ENCODE assay signal across 32 cellular contexts in the genomic region with DNA sequence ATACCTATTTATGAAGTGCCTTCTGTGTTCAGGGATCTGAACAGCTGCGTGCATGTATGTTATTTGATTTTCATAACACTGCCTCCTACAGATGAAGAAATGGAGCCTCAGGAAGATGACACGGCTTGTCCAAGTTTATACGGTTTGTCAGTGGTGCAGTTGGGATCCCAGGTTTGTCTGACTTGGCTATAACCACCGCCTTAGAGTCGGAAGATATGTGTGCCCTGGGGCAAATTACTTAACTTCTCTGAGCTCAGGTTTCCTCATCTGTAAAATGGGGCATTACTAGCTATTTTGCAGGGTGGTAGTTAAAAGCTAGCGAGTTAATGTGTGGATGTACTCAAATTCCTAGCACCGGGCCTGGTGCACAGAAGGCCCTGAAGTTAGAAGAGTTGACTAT. TPM values are rescaled to one million over a fixed set of nuclear protein-coding genes. Genes with fewer than 3 reads are reported as not detected.
DNase-seq lines count a peak whose midpoint lies in the region; ATAC-seq, FAIRE-seq and TF ChIP-seq lines count a peak whose summit lies in the region.
"Had no signal": no experiment of that assay in that cellular context is flagged by ENCODE, and none has a peak within 500 bp of the region (broad histone marks: within the 10 kb centered on the region; RNA-seq: fewer than 3 reads in every experiment).

No MANE protein-coding gene starts in this region.

- H4K91ac ChIP-seq in mesenchymal stem cell (ENCODE audit: low read length) = no peak overlapping the region

- H3K4me3 ChIP-seq in A549 = no peak overlapping the region
- H3K4me3 ChIP-seq in HUES64 (ENCODE audit: low read length) = peak overlapping the region; percentile 59
- H3K4me3 ChIP-seq in astrocyte (ENCODE audit: insufficient read depth, low read depth, low read length) = no peak overlapping the region
- no peak overlapping the region for H3K4me3 ChIP-seq in mesenchymal stem cell (ENCODE audit: insufficient read depth in 1 of 2, low read depth in 1 of 2, low read length in 2 of 2)
- H3K4me3 ChIP-seq in esophagus muscularis mucosa = no peak overlapping the region
- H3K4me3 ChIP-seq in CD8-positive, alpha-beta memory T cell (ENCODE audit: low read length) = no peak overlapping the region

- no peak for DNase-seq in A549 (ENCODE audit: low read depth in 1 of 2, low spot score in 1 of 2)
- DNase-seq in astrocyte (ENCODE audit: low read depth) = no peak
- DNase-seq in mesenchymal stem cell = no peak
- no peak for DNase-seq in head of caudate nucleus
- DNase-seq in esophagus muscularis mucosa (ENCODE audit: extremely low spot score) = no peak
- no peak for DNase-seq in CD8-positive, alpha-beta memory T cell
- DNase-seq: activated CD4-positive, alpha-beta T cell treated with anti-CD3 and anti-CD28 coated beads, Interleukin-2, amount 50 U/mL, for 4 hours; activated CD4-positive, CD25-positive, alpha-beta regulatory T cell; activated CD8-positive, alpha-beta memory T cell treated with anti-CD3 and anti-CD28 coated beads, Interleukin-2, amount 10 ng/mL, durations not matched to agents 7 days and 5 days; activated gamma-delta T cell treated with Interleukin-2 at 50 U/mL for 16 hours; activated naive CD8-positive, alpha-beta T cell treated with anti-CD3 and anti-CD28 coated beads, Interleukin-2, amount 10 ng/mL, durations not matched to agents 7 days and 5 days; activated T-cell treated with anti-CD3 and anti-CD28 coated beads, Interleukin-2, amount 50 U/mL, for 4 hours; central memory CD4-positive, alpha-beta T cell; HFFc6; kidney glomerular epithelial cell; MV-4-11; NCI-H2107; NCI-H345; NCI-H748 treated with DMSO at 0.1 percent for 48 hours; spleen; stimulated activated CD4-positive, alpha-beta T cell treated with anti-CD3 and anti-CD28 coated beads, Interleukin-2, amount 100 ng/mL, for 24 hours; stimulated activated naive CD8-positive, alpha-beta T cell treated with anti-CD3 and anti-CD28 coated beads, Interleukin-15, Interleukin-2, amounts not matched to agents 100 U/mL and 50 U/mL, for 24 hours; T-helper 1 cell had no signal

- no peak overlapping the region for H3K27ac Mint-ChIP-seq in astrocyte (ENCODE audit: unreplicated experiment)
- peak overlapping the region in 1 of 8 donors; percentile 31 for H3K27ac Mint-ChIP-seq in CD8-positive, alpha-beta memory T cell
- H3K27ac Mint-ChIP-seq: activated CD8-positive, alpha-beta memory T cell treated with anti-CD3 and anti-CD28 coated beads, Interleukin-2, amount 10 ng/mL, durations not matched to agents 7 days and 5 days; activated naive CD8-positive, alpha-beta T cell treated with anti-CD3 and anti-CD28 coated beads, Interleukin-2, amount 10 ng/mL, durations not matched to agents 7 days and 5 days; dendritic cell treated with granulocyte-macrophage colony-stimulating factor and Interleukin-4, amounts not matched to agents 40 ng/mL and 50 ng/mL, for 4 days; HFFc6 had no signal

- no peaks in the 10 kb centered on the region for H3K4me1 Mint-ChIP-seq in astrocyte (ENCODE audit: low read depth, unreplicated experiment)
- H3K4me1 Mint-ChIP-seq in CD8-positive, alpha-beta memory T cell = peaks cover 4 to 5% (median 4%) of the 10 kb centered on the region in 3 donors

- intact Hi-C loops in head of caudate nucleus (cut with DNase I) = loop anchor here (5.0 to 10.0 kb wide), 5 partner anchors 50 to 567 kb away; a partner anchor contains a TSS
- intact Hi-C loops in esophagus muscularis mucosa (cut with DNase I) = loop anchor here (2.0 kb wide), 1 partner anchor 92 kb away; no protein-coding TSS in a partner anchor

- H2BK12ac ChIP-seq in mesenchymal stem cell (ENCODE audit: low read length in 2 of 2) = no peak overlapping the region

- TF ChIP-seq POLR2A in A549 (IDR thresholded peaks at IDR 0.05; ENCODE audit: low read length) (no peak), esophagus muscularis mucosa (IDR thresholded peaks at IDR 0.05; ENCODE audit: low read depth) (no peak)

- no peak overlapping the region for H3K23ac ChIP-seq in mesenchymal stem cell (ENCODE audit: low read length in 2 of 2)

- peaks cover 18% of the 10 kb centered on the region for H3K27me3 Mint-ChIP-seq in astrocyte (ENCODE audit: low read depth, unreplicated experiment)
- H3K27me3 Mint-ChIP-seq in CD8-positive, alpha-beta memory T cell = peaks cover 18 to 47% of the 10 kb centered on the region in 2 donors

- H2AFZ ChIP-seq in astrocyte (ENCODE audit: low read depth, low read length) = no peak overlapping the region
- peak overlapping the region; percentile 36 for H2AFZ ChIP-seq in mesenchymal stem cell (ENCODE audit: low read depth, low read length)

- H3K9me3 Mint-ChIP-seq in astrocyte (ENCODE audit: unreplicated experiment) = no peaks in the 10 kb centered on the region
- peaks cover 0 to 2% (median 0%) of the 10 kb centered on the region in 5 donors for H3K9me3 Mint-ChIP-seq in CD8-positive, alpha-beta memory T cell
- H3K9me3 Mint-ChIP-seq: activated naive CD8-positive, alpha-beta T cell treated with anti-CD3 and anti-CD28 coated beads, Interleukin-2, amount 10 ng/mL, durations not matched to agents 7 days and 5 days; activated T-cell treated with anti-CD3 and anti-CD28 coated beads, Interleukin-2, amount 50 U/mL, for 4 hours; dendritic cell treated with granulocyte-macrophage colony-stimulating factor and Interleukin-4, amounts not matched to agents 40 ng/mL and 50 ng/mL, for 4 days; HFFc6 had no signal

- H3K36me3 Mint-ChIP-seq in astrocyte (ENCODE audit: low read depth, unreplicated experiment) = no peaks in the 10 kb centered on the region
- H3K36me3 Mint-ChIP-seq in CD8-positive, alpha-beta memory T cell = no peaks in the 10 kb centered on the region
- H3K36me3 Mint-ChIP-seq: activated CD8-positive, alpha-beta memory T cell treated with anti-CD3 and anti-CD28 coated beads, Interleukin-2, amount 10 ng/mL, durations not matched to agents 7 days and 5 days; activated naive CD8-positive, alpha-beta T cell treated with anti-CD3 and anti-CD28 coated beads, Interleukin-2, amount 10 ng/mL, durations not matched to agents 7 days and 5 days had no signal

- WGBS in A549 (ENCODE audit: missing lambda C conversion rate) = 61% methylated on average over 7 of the region's 7 CpGs
- WGBS in HUES64 = 75% methylated on average over 7 of the region's 7 CpGs
- WGBS in mesenchymal stem cell = 82% methylated on average over 7 of the region's 7 CpGs
- WGBS in esophagus muscularis mucosa = 90% methylated on average over 7 of the region's 7 CpGs

- H4K20me1 ChIP-seq in astrocyte (ENCODE audit: insufficient read depth, low read length) = no peaks in the 10 kb centered on the region

- peak; percentile 30 to 35; a peak in 4 of 6 replicates for ATAC-seq in A549
- no peak for ATAC-seq in HG03442 (IDR thresholded peaks at IDR 0.05; ENCODE audit: unreplicated experiment)
- ATAC-seq: stimulated activated naive CD8-positive, alpha-beta T cell treated with anti-CD3 and anti-CD28 coated beads, Interleukin-15, Interleukin-2, amounts not matched to agents 100 U/mL and 50 U/mL, for 24 hours had no signal

- H3K27me3 ChIP-seq in HUES64 (ENCODE audit: insufficient read depth, low read length) (peaks cover 6% of the 10 kb centered on the region), astrocyte (ENCODE audit: insufficient read depth, low read length) (peaks cover 18% of the 10 kb centered on the region), mesenchymal stem cell (ENCODE audit: control insufficient read depth in 1 of 2, insufficient read depth in 1 of 2, low read length in 2 of 2) (peaks cover 23 to 24% of the 10 kb centered on the region in 2 experiments), esophagus muscularis mucosa (peaks cover 0 to 22% (median 0%) of the 10 kb centered on the region in 4 donors)
- peaks cover 11% of the 10 kb centered on the region for H3K27me3 ChIP-seq in CD8-positive, alpha-beta memory T cell (ENCODE audit: insufficient read depth, low read length, poor library complexity, severe bottlenecking)

- H3K4me1 ChIP-seq in A549 (no peaks in the 10 kb centered on the region; the same call in 2 of the 3 replicates), HUES64 (ENCODE audit: insufficient read depth, low read length) (peaks cover 5% of the 10 kb centered on the region; the same call in 1 of the 2 replicates), astrocyte (ENCODE audit: insufficient read depth, low read length) (no peaks in the 10 kb centered on the region), mesenchymal stem cell (ENCODE audit: control insufficient read depth, insufficient read depth, low read depth, low read length) (peaks cover 5% of the 10 kb centered on the region), esophagus muscularis mucosa (peaks cover 5 to 11% (median 10%) of the 10 kb centered on the region in 4 donors)
- no peaks in the 10 kb centered on the region for H3K4me1 ChIP-seq in CD8-positive, alpha-beta memory T cell (ENCODE audit: insufficient read depth, low read length)

- H3K27ac ChIP-seq in A549 (no peak overlapping the region), HUES64 (ENCODE audit: low read depth, low read length) (peak overlapping the region; percentile 17; the same call in 1 of the 2 replicates), astrocyte (ENCODE audit: low read depth, low read length) (no peak overlapping the region), mesenchymal stem cell (ENCODE audit: low read length, poor library complexity, severe bottlenecking) (no peak overlapping the region), esophagus muscularis mucosa (replicated peaks in 1 of 4) (no peak overlapping the region)
- no peak overlapping the region for H3K27ac ChIP-seq in CD8-positive, alpha-beta memory T cell (ENCODE audit: low read depth, low read length)
- H3K27ac ChIP-seq: GM23248, heart right ventricle, lower lobe of right lung, spleen had no signal

- H3K4me2 ChIP-seq in A549 = no peak overlapping the region
- H3K4me2 ChIP-seq in astrocyte (ENCODE audit: low read length) = peak overlapping the region; percentile 94
- H3K4me2 ChIP-seq in mesenchymal stem cell (ENCODE audit: low read length, poor library complexity, severe bottlenecking) = no peak overlapping the region

- TF ChIP-seq EP300 in A549 (IDR thresholded peaks at IDR 0.05) (no peak), esophagus muscularis mucosa (IDR thresholded peaks at IDR 0.05) (no peak)

- no peaks in the 10 kb centered on the region for H3K79me2 ChIP-seq in astrocyte (ENCODE audit: insufficient read depth, low read length)

- H2AK5ac ChIP-seq in mesenchymal stem cell (ENCODE audit: low read length, severe bottlenecking) = no peak overlapping the region

- H3K14ac ChIP-seq in mesenchymal stem cell (ENCODE audit: low read length in 2 of 2) = no peak overlapping the region

- no peak for TF ChIP-seq CTCF in A549 (IDR thresholded peaks at IDR 0.05)
- TF ChIP-seq CTCF in astrocyte (IDR thresholded peaks at IDR 0.05; ENCODE audit: insufficient read depth, low read depth, low read length) = no peak
- TF ChIP-seq CTCF in esophagus muscularis mucosa (IDR thresholded peaks at IDR 0.05) = no peak

- no peak for TF ChIP-seq RAD21 in A549 (conservative IDR thresholded peaks at IDR 0.05 in 1 of 2, IDR thresholded peaks at IDR 0.05 in 1 of 2)

- no peak overlapping the region for H2BK15ac ChIP-seq in mesenchymal stem cell (ENCODE audit: low read depth, poor library complexity, severe bottlenecking)

- H3K36me3 ChIP-seq in HUES64 (ENCODE audit: insufficient read depth, low read length) (no peaks in the 10 kb centered on the region), astrocyte (ENCODE audit: insufficient read depth, low read length) (no peaks in the 10 kb centered on the region), mesenchymal stem cell (ENCODE audit: control insufficient read depth in 1 of 2, insufficient read depth in 2 of 2, low read depth in 1 of 2, low read length in 2 of 2) (no peaks in the 10 kb centered on the region), esophagus muscularis mucosa (no peaks in the 10 kb centered on the region)
- no peaks in the 10 kb centered on the region for H3K36me3 ChIP-seq in CD8-positive, alpha-beta memory T cell (ENCODE audit: insufficient read depth, low read length)
- H3K36me3 ChIP-seq: heart right ventricle, lower lobe of right lung, spleen had no signal

- CTCF ChIA-PET in A549 (lab: Yijun Ruan, JAX) = interaction anchor here (0.7 to 8.3 kb wide), 57 partner anchors 10 to 637 kb away, joined by 3 to 110 read pairs (median 10); no protein-coding TSS in a partner anchor
- CTCF ChIA-PET in CD8-positive, alpha-beta memory T cell (lab: Charles Lee) = interaction anchor here (1.0 to 4.4 kb wide), 18 partner anchors 22 to 324 kb away, joined by 3 to 44 read pairs (median 6); no protein-coding TSS in a partner anchor

- FAIRE-seq in A549 (lab: Jason Lieb, UNC) = no peak
- FAIRE-seq in astrocyte (lab: Jason Lieb, UNC) = no peak
- FAIRE-seq: A204.1, HTR-8/SVneo had no signal

- H2BK120ac ChIP-seq in mesenchymal stem cell (ENCODE audit: low read depth, low read length) = no peak overlapping the region

- POLR2A ChIA-PET in A549 (lab: Yijun Ruan, JAX) = no interaction called here
- POLR2A ChIA-PET in CD8-positive, alpha-beta memory T cell (lab: Charles Lee) = no interaction called here

- H3K18ac ChIP-seq in mesenchymal stem cell (ENCODE audit: low read depth in 1 of 2, low read length in 2 of 2) = no peak overlapping the region

- no peak overlapping the region for H3K4ac ChIP-seq in mesenchymal stem cell (ENCODE audit: low read depth in 1 of 2, low read length in 2 of 2)

- no peaks in the 10 kb centered on the region for H3K79me1 ChIP-seq in mesenchymal stem cell (replicated peaks; ENCODE audit: low read length, poor library complexity, severe bottlenecking)

- no peak overlapping the region for H3K4me3 Mint-ChIP-seq in astrocyte (ENCODE audit: unreplicated experiment)
- H3K4me3 Mint-ChIP-seq in CD8-positive, alpha-beta memory T cell = no peak overlapping the region
- H3K4me3 Mint-ChIP-seq: activated CD8-positive, alpha-beta memory T cell treated with anti-CD3 and anti-CD28 coated beads, Interleukin-2, amount 10 ng/mL, durations not matched to agents 7 days and 5 days had no signal

- H4K8ac ChIP-seq in mesenchymal stem cell (ENCODE audit: low read length) = no peak overlapping the region

- H2BK5ac ChIP-seq in mesenchymal stem cell (ENCODE audit: low read depth, low read length, poor library complexity, severe bottlenecking) = no peak overlapping the region

- H3K9me3 ChIP-seq in A549 (no peaks in the 10 kb centered on the region), HUES64 (ENCODE audit: insufficient read depth, low read depth, low read length) (no peaks in the 10 kb centered on the region), astrocyte (ENCODE audit: insufficient read depth, low read depth, low read length) (no peaks in the 10 kb centered on the region), mesenchymal stem cell (ENCODE audit: control insufficient read depth, low read length) (no peaks in the 10 kb centered on the region), esophagus muscularis mucosa (no peaks in the 10 kb centered on the region)
- H3K9me3 ChIP-seq in CD8-positive, alpha-beta memory T cell (ENCODE audit: low read length) = no peaks in the 10 kb centered on the region
- H3K9me3 ChIP-seq: heart right ventricle, lower lobe of right lung, spleen had no signal

- no peak overlapping the region for H3K9ac ChIP-seq in HUES64 (ENCODE audit: low read depth, low read length)
- no peak overlapping the region for H3K9ac ChIP-seq in astrocyte (ENCODE audit: low read length)
- no peak overlapping the region for H3K9ac ChIP-seq in mesenchymal stem cell (ENCODE audit: low read length)

RNA-seq across cellular contexts. Expression of a gene that starts 54.1 kb away (rescaled TPM):
- 200 and 208 TPM in 2 replicates for polyA plus RNA-seq in A549 (2011; rRNA removed)
- 97.6 and 99.3 TPM in 2 replicates for polyA plus RNA-seq in A549 (2012; cell fraction: cytosol; rRNA removed)
- polyA plus RNA-seq in A549 (2012; cell fraction: nucleus; rRNA removed) = 31.7 and 43.1 TPM in 2 replicates
- polyA plus RNA-seq in A549 (2017; fragmentation: RNase III; extraction: RNeasy Plus Mini Kit Qiagen cat#74134 plus additional on column Dnase treatment) = 354 to 362 TPM (median 360 TPM) in 3 replicates
- 58.5 and 59.3 TPM in 2 replicates for polyA minus RNA-seq in A549 (2011; rRNA and poly(A)+ RNA removed)
- polyA plus RNA-seq in HUES64 (2013, experiment 1 of 2) = 281 TPM
- polyA plus RNA-seq in HUES64 (2013, experiment 2 of 2) = 272 TPM
- 121 and 138 TPM in 2 replicates for total RNA-seq in astrocyte
- polyA plus RNA-seq in mesenchymal stem cell (2013, experiment 1 of 2) = 146 TPM
- polyA plus RNA-seq in mesenchymal stem cell (2013, experiment 2 of 2) = 155 TPM
- total RNA-seq in esophagus muscularis mucosa = 10 to 100 TPM; 35.3 to 64.1 (median 51.1) TPM
- total RNA-seq in CD8-positive, alpha-beta memory T cell = 100 to 1,000 TPM; 233 to 237 TPM
- polyA plus RNA-seq in CD8-positive, alpha-beta memory T cell = 94.6 TPM

RNA-seq across cellular contexts. Expression of a gene that starts 55.5 kb away (rescaled TPM):
- polyA plus RNA-seq in A549 (2011; rRNA removed) = not detected in 2 replicates
- polyA plus RNA-seq in A549 (2012; cell fraction: cytosol; rRNA removed) = not detected in 2 replicates
- not detected in 2 replicates for polyA plus RNA-seq in A549 (2012; cell fraction: nucleus; rRNA removed)
- not detected in 3 replicates for polyA plus RNA-seq in A549 (2017; fragmentation: RNase III; extraction: RNeasy Plus Mini Kit Qiagen cat#74134 plus additional on column Dnase treatment)
- polyA minus RNA-seq in A549 (2011; rRNA and poly(A)+ RNA removed) = not detected in 2 replicates
- not detected for polyA plus RNA-seq in HUES64 (2013, experiment 1 of 2)
- polyA plus RNA-seq in HUES64 (2013, experiment 2 of 2) = not detected
- not detected in 2 replicates for total RNA-seq in astrocyte
- polyA plus RNA-seq in mesenchymal stem cell (2013, experiment 1 of 2) = not detected
- polyA plus RNA-seq in mesenchymal stem cell (2013, experiment 2 of 2) = not detected
- total RNA-seq in esophagus muscularis mucosa = 1 to 10 TPM; 3.1 to 5.8 (median 3.9) TPM
- total RNA-seq in CD8-positive, alpha-beta memory T cell = 1 to 10 TPM in 1 of 2 experiments, under 1 TPM in 1; 0.86 to 1.0 TPM
- 0.63 TPM for polyA plus RNA-seq in CD8-positive, alpha-beta memory T cell
- total RNA-seq: Daoy had no signal
